13 cellular contexts compared by ENCODE assay signal in the genomic region with DNA sequence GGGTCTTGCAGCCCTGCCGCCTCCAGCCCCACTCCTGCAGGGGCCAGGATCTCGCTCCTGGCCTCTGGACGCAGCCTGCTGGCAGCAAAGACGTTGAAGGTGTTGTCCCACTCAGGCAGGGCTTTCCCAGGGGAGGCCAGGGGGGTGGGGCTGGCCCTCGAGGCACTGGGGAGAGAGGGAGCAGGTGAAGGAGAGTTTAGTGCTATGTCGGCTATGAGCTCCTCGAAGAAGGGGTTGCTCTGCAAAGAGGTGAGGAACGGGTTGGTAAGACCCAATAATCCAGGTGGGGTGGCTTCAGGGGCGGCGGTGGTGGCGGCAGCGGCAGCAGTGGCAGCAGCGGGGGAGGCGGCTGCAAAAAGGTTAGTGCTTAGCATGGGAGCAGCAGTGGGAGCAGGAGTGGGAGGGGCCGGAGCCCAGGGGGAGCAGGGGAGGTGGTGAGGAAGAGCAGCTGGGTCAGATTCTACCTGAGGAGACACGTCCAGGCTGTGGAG. TPM values are rescaled to one million over a fixed set of nuclear protein-coding genes. Genes with fewer than 3 reads are reported as not detected.
DNase-seq lines count a peak whose midpoint lies in the region; ATAC-seq and TF ChIP-seq lines count a peak whose summit lies in the region.
"Had no signal": no experiment of that assay in that cellular context is flagged by ENCODE, and none has a peak within 500 bp of the region (broad histone marks: within the 10 kb centered on the region; RNA-seq: fewer than 3 reads in every experiment).

No MANE protein-coding gene starts in this region.

- H3K79me1 ChIP-seq in neuronal stem cell (ENCODE audit: low read depth, low read length) = no peaks in the 10 kb centered on the region

- H2BK15ac ChIP-seq in neuronal stem cell (ENCODE audit: low read length) = no peak overlapping the region

- H4K91ac ChIP-seq in neuronal stem cell (ENCODE audit: low read depth, low read length, poor library complexity) = no peak overlapping the region

- H2AFZ ChIP-seq in GM23338 (no peak overlapping the region), neuronal stem cell (ENCODE audit: low read length) (no peak overlapping the region)

- DNase-seq in GM23338 (ENCODE audit: low spot score) (peak; percentile 44), NCI-H526 (lab: John Stamatoyannopoulos, UW) (peak; percentile 12 to 60), endodermal cell (peak; percentile 77), neuronal stem cell (ENCODE audit: low spot score) (no peak), NCI-H748 (lab: John Stamatoyannopoulos, UW; ENCODE audit: unreplicated experiment) (no peak), NCI-H524 treated with DMSO at 0.1 percent for 48 hours (lab: John Stamatoyannopoulos, UW) (no peak), NCI-H2107 (lab: John Stamatoyannopoulos, UW) (no peak)
- DNase-seq: KBM-7, NCI-H2029, NCI-H345, NCI-H774, T-helper 1 cell had no signal

- no peak overlapping the region for H3K14ac ChIP-seq in neuronal stem cell (ENCODE audit: low read length)

- no peak overlapping the region for H3K4ac ChIP-seq in neuronal stem cell (ENCODE audit: low read length)

- WGBS in endodermal cell (ENCODE audit: insufficient coverage in 1 of 2, insufficient read length in 1 of 2), 2 experiments = 75 to 76% methylated on average over 10 to 16 of the region's 16 CpGs
- no CpG with 5 or more reads among the region's 16 CpGs for WGBS in neuronal stem cell (ENCODE audit: extremely low coverage in 2 of 2, insufficient read length in 2 of 2, insufficient replicate concordance in 1 of 2), 2 donors

- peaks cover 12% of the 10 kb centered on the region for H3K27me3 Mint-ChIP-seq in GM23338 (ENCODE audit: insufficient read depth, low read depth, poor library complexity)
- no peaks in the 10 kb centered on the region for H3K27me3 Mint-ChIP-seq in endodermal cell (ENCODE audit: insufficient read depth)

- peaks cover 15% of the 10 kb centered on the region for H3K4me1 Mint-ChIP-seq in GM23338
- peaks cover 7% of the 10 kb centered on the region for H3K4me1 Mint-ChIP-seq in endodermal cell

- H4K8ac ChIP-seq in neuronal stem cell (ENCODE audit: low read depth, low read length) = no peak overlapping the region

- no peaks in the 10 kb centered on the region; the same call in 2 of the 3 replicates for H3K36me3 Mint-ChIP-seq in GM23338 (ENCODE audit: low read depth)
- peaks cover 4% of the 10 kb centered on the region for H3K36me3 Mint-ChIP-seq in endodermal cell (ENCODE audit: low read depth)

- H3K27ac ChIP-seq in GM23338 (ENCODE audit: low read depth) = no peak overlapping the region
- no peak overlapping the region for H3K27ac ChIP-seq in endodermal cell (ENCODE audit: low read depth, low read length)
- H3K27ac ChIP-seq in neuronal stem cell (replicated peaks; ENCODE audit: low read length) = no peak overlapping the region

- H3K4me3 Mint-ChIP-seq in GM23338 (peak overlapping the region; percentile 11; the same call in 1 of the 3 replicates), endodermal cell (no peak overlapping the region)

- H3K9me3 ChIP-seq in endodermal cell (ENCODE audit: control insufficient read depth, low read length) (no peaks in the 10 kb centered on the region), neuronal stem cell (replicated peaks in 1 of 2; ENCODE audit: control insufficient read depth in 2 of 2, insufficient read depth in 1 of 2, low read depth in 1 of 2, low read length in 2 of 2) (no peaks in the 10 kb centered on the region)

- 0 out of 2 replicates have a peak overlapping the region, but pooled peaks have one; percentile 20 for H3K4me3 ChIP-seq in GM23338
- no peak overlapping the region for H3K4me3 ChIP-seq in endodermal cell (ENCODE audit: low read length)
- H3K4me3 ChIP-seq in neuronal stem cell (ENCODE audit: low read length in 2 of 2) = no peak overlapping the region

- peak overlapping the region; percentile 58 for H2BK5ac ChIP-seq in neuronal stem cell (ENCODE audit: low read length)

- H3K9ac ChIP-seq in endodermal cell (ENCODE audit: extremely low read depth, low read length, poor library complexity, severe bottlenecking) (no peak overlapping the region), neuronal stem cell (ENCODE audit: low read depth, low read length, poor library complexity) (no peak overlapping the region)

- H2BK12ac ChIP-seq in neuronal stem cell (ENCODE audit: low read length) = no peak overlapping the region

- H2BK120ac ChIP-seq in neuronal stem cell (ENCODE audit: low read depth, low read length) = no peak overlapping the region

- no peak overlapping the region for H3K27ac Mint-ChIP-seq in GM23338
- no peak overlapping the region for H3K27ac Mint-ChIP-seq in endodermal cell

- no peaks in the 10 kb centered on the region for H3K36me3 ChIP-seq in GM23338 (ENCODE audit: insufficient read depth)
- peaks cover 12% of the 10 kb centered on the region for H3K36me3 ChIP-seq in endodermal cell (ENCODE audit: control insufficient read depth, insufficient read depth, low read length)
- H3K36me3 ChIP-seq in neuronal stem cell (replicated peaks in 1 of 2; ENCODE audit: control insufficient read depth in 2 of 2, insufficient read depth in 2 of 2, low read length in 2 of 2) = no peaks in the 10 kb centered on the region

- H3K9me2 ChIP-seq in GM23338 (ENCODE audit: insufficient read depth) = no peaks in the 10 kb centered on the region

- peak; percentile 67 for ATAC-seq in GM23338
- ATAC-seq: Panc1 had no signal

- H4K20me1 ChIP-seq in GM23338 (replicated peaks; ENCODE audit: insufficient read depth) = no peaks in the 10 kb centered on the region; the same call in 1 of the 2 replicates

- H3K18ac ChIP-seq in neuronal stem cell (ENCODE audit: low read length) = peak overlapping the region; percentile 77

- TF ChIP-seq CTCF in GM23338 (conservative IDR thresholded peaks at IDR 0.05; ENCODE audit: low read depth in 2 of 2) (no peak), endodermal cell (conservative IDR thresholded peaks at IDR 0.05) (no peak)

- H3K9me3 Mint-ChIP-seq in GM23338 (no peaks in the 10 kb centered on the region), endodermal cell (no peaks in the 10 kb centered on the region)

- H3K79me2 ChIP-seq in GM23338 (replicated peaks; ENCODE audit: insufficient read depth) = 0 out of 2 replicates have a peak, but pooled peaks cover 3% of the 10 kb centered on the region

- H3K23ac ChIP-seq in neuronal stem cell (ENCODE audit: low read depth, low read length, poor library complexity) = peak overlapping the region; percentile 62

- peak overlapping the region; percentile 15 for H2AK5ac ChIP-seq in neuronal stem cell (ENCODE audit: low read depth, low read length)

- H3K27me3 ChIP-seq in GM23338 (ENCODE audit: insufficient read depth) (no peaks in the 10 kb centered on the region), endodermal cell (ENCODE audit: control insufficient read depth, insufficient read depth, low read length, poor library complexity, severe bottlenecking) (no peaks in the 10 kb centered on the region), neuronal stem cell (ENCODE audit: control insufficient read depth in 3 of 3, insufficient read depth in 3 of 3, low read depth in 1 of 3, low read length in 3 of 3) (peaks cover 0 to 17% (median 2%) of the 10 kb centered on the region in 3 experiments)

- H3K4me1 ChIP-seq in GM23338 (ENCODE audit: insufficient read depth) (peaks cover 11% of the 10 kb centered on the region), endodermal cell (ENCODE audit: control insufficient read depth, insufficient read depth, low read length) (no peaks in the 10 kb centered on the region), neuronal stem cell (ENCODE audit: control insufficient read depth in 2 of 2, insufficient read depth in 1 of 2, low read depth in 1 of 2, low read length in 2 of 2) (peaks cover 2 to 4% of the 10 kb centered on the region in 2 donors)

- H3K4me2 ChIP-seq in GM23338 (peak overlapping the region; percentile 58; the same call in 1 of the 2 replicates), neuronal stem cell (ENCODE audit: insufficient read depth, low read length, poor library complexity, severe bottlenecking) (no peak overlapping the region)

- no peaks in the 10 kb centered on the region for H3F3A ChIP-seq in GM23338 (replicated peaks; ENCODE audit: low read depth)

TF ChIP-seq in GM23338, 12 proteins besides CTCF, POLR2A, EP300 and RAD21 (continues in another document):
- TF ChIP-seq JUNB (IDR thresholded peaks at IDR 0.05; ENCODE audit: unreplicated experiment) = no peak
- TF ChIP-seq CREB1 (CRISPR knock-in tag; IDR thresholded peaks at IDR 0.05; ENCODE audit: low read depth) = no peak
- no peak for TF ChIP-seq STAT1 (IDR thresholded peaks at IDR 0.05; ENCODE audit: unreplicated experiment)
- TF ChIP-seq NANOG (IDR thresholded peaks at IDR 0.05; ENCODE audit: borderline replicate concordance) = no peak
- TF ChIP-seq EZH2 (IDR thresholded peaks at IDR 0.05; ENCODE audit: low read depth, unreplicated experiment) = no peak

RNA-seq across cellular contexts. Expression of a gene that starts 9.7 kb away (rescaled TPM):
- 25.8 and 26.3 TPM in 2 replicates for total RNA-seq in GM23338 (2014; rRNA removed; shearing (Covaris generic))
- polyA plus RNA-seq in GM23338 (2016; fragmentation: Nextera tagmentation; extraction: Ambion mirVana) = 23.6 and 25.4 TPM in 2 replicates
- 10 to 100 TPM; 30.7 to 32.8 TPM for total RNA-seq in endodermal cell
- polyA plus RNA-seq in endodermal cell (2013, experiment 1 of 2) = 10.0 TPM
- 13.1 TPM for polyA plus RNA-seq in endodermal cell (2013, experiment 2 of 2)
- 2.9 TPM for polyA plus RNA-seq in neuronal stem cell (2013, experiment 1 of 2)
- polyA plus RNA-seq in neuronal stem cell (2013, experiment 2 of 2) = 3.1 TPM

RNA-seq across cellular contexts. Expression of a gene that starts 31.5 kb away (rescaled TPM):
- 15.7 and 16.6 TPM in 2 replicates for total RNA-seq in GM23338 (2014; rRNA removed; shearing (Covaris generic))
- 4.3 and 4.4 TPM in 2 replicates for polyA plus RNA-seq in GM23338 (2016; fragmentation: Nextera tagmentation; extraction: Ambion mirVana)
- total RNA-seq in endodermal cell = 10 to 100 TPM; 12.1 to 17.3 TPM
- polyA plus RNA-seq in endodermal cell (2013, experiment 1 of 2) = 6.5 TPM
- polyA plus RNA-seq in endodermal cell (2013, experiment 2 of 2) = 5.5 TPM
- 8.1 TPM for polyA plus RNA-seq in neuronal stem cell (2013, experiment 1 of 2)
- polyA plus RNA-seq in neuronal stem cell (2013, experiment 2 of 2) = 7.9 TPM

Comparison
In these comparisons a context has a peak if more than half of its experiments do, and no peak if none do; other contexts are left out.
1. DNase-seq: peak in GM23338 (single experiment), NCI-H526 (2 of 2) and endodermal cell (single experiment); none in neuronal stem cell (single experiment), NCI-H748 (single experiment), NCI-H524 treated with DMSO at 0.1 percent for 48 hours (single experiment) and NCI-H2107 (single experiment).